ENCODE assay signal across 18 cellular contexts in the genomic region with DNA sequence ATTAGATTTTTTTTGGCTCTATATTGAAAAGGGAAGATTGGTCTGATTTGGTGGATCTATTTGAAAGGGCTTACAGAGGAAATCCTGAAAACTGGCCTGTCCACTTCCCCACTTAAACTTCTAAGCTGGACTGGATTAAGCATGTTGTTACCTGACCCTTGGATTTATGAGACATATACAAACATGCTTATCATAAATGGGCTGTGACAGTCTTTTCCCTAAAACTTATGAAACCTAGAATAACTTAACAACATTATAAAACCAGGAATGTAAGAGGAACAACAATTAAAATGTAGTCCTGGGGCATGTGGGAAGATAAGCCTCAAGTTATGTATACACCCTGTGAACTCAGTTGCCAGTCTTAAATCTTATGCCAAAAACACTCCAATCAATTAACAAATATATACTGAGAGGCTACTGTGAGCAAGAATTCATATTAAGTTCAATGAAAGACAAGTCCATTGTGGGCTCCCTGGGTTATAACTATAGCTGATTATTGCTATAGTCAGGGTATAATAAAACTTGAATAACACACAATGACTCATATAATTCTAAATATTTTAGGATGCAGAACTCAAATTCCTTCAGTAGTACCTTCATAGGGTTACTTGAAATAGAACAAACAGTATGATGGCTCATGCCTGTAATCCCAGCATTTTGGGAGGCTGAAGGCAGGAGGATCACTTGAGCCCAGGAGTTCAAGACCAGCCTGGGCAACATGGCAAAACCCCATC.
DNase-seq lines count a peak whose midpoint lies in the region; ATAC-seq and TF ChIP-seq lines count a peak whose summit lies in the region.
"Had no signal": no experiment of that assay in that cellular context is flagged by ENCODE, and none has a peak within 500 bp of the region (broad histone marks: within the 10 kb centered on the region; RNA-seq: fewer than 3 reads in every experiment).

No MANE protein-coding gene starts in this region.

- ATAC-seq in esophagus mucosa (peak; percentile 49), HG02571 (IDR thresholded peaks at IDR 0.05; ENCODE audit: unreplicated experiment) (no peak), HG03196 (IDR thresholded peaks at IDR 0.05; ENCODE audit: unreplicated experiment) (no peak)
- ATAC-seq: heart left ventricle had no signal

- H3K4me3 ChIP-seq in prostate gland: no peak overlapping the region
- H3K4me3 ChIP-seq: HAP-1, heart left ventricle, ovary, SK-N-MC had no signal

- H3K9me3 ChIP-seq in prostate gland: no peaks in the 10 kb centered on the region
- H3K9me3 ChIP-seq: HAP-1, heart left ventricle, ovary had no signal

- H3K4me1 ChIP-seq in prostate gland (replicated peaks): no peaks in the 10 kb centered on the region

- H3K27me3 ChIP-seq in prostate gland (replicated peaks; ENCODE audit: insufficient read depth): no peaks in the 10 kb centered on the region
- H3K27me3 ChIP-seq: heart left ventricle, ovary had no signal

- H3K27ac ChIP-seq in RWPE1: peak overlapping the region; percentile 60
- no peak overlapping the region for H3K27ac ChIP-seq in prostate gland
- H3K27ac ChIP-seq: C4-2B, heart left ventricle, ovary, SK-N-MC, WERI-Rb-1 had no signal

- H3K36me3 ChIP-seq in prostate gland: no peaks in the 10 kb centered on the region
- H3K36me3 ChIP-seq: ovary had no signal

- TF ChIP-seq CTCF in RWPE1 (conservative IDR thresholded peaks at IDR 0.05; ENCODE audit: low read depth): no peak
- no peak for TF ChIP-seq CTCF in prostate gland (IDR thresholded peaks at IDR 0.05)

- intact Hi-C loops in prostate gland (cut with DNase I): no loop called here

- POLR2A ChIA-PET in RWPE1 (lab: Yijun Ruan, JAX; ENCODE audit: low non-redundant PET): no interaction called here

- DNase-seq in DMS53 treated with DMSO at 0.1 percent for 48 hours (lab: John Stamatoyannopoulos, UW; ENCODE audit: unreplicated experiment) (peak; percentile 18), RWPE1 (ENCODE audit: low spot score) (peak; percentile 16), prostate gland (ENCODE audit: low spot score) (peak; percentile 10), NCI-H2196 (lab: John Stamatoyannopoulos, UW; ENCODE audit: unreplicated experiment) (no peak), NCI-H82 treated with DMSO at 0.1 percent for 48 hours (lab: John Stamatoyannopoulos, UW; ENCODE audit: unreplicated experiment) (no peak)
- DNase-seq: amygdala; effector CD4-positive, alpha-beta T cell; heart left ventricle; NCI-H1092; NCI-H524 treated with DMSO at 0.1 percent for 48 hours; ovary; WERI-Rb-1 had no signal

- CTCF ChIA-PET in RWPE1 (lab: Yijun Ruan, JAX): no interaction called here

- TF ChIP-seq POLR2A in prostate gland (IDR thresholded peaks at IDR 0.05): no peak

Comparison
In these comparisons a context has a peak if more than half of its experiments do, and no peak if none do; other contexts are left out.
1. DNase-seq: peak in DMS53 treated with DMSO at 0.1 percent for 48 hours (single experiment), RWPE1 (single experiment) and prostate gland (single experiment); none in NCI-H2196 (single experiment) and NCI-H82 treated with DMSO at 0.1 percent for 48 hours (single experiment).